In the genomic region with DNA sequence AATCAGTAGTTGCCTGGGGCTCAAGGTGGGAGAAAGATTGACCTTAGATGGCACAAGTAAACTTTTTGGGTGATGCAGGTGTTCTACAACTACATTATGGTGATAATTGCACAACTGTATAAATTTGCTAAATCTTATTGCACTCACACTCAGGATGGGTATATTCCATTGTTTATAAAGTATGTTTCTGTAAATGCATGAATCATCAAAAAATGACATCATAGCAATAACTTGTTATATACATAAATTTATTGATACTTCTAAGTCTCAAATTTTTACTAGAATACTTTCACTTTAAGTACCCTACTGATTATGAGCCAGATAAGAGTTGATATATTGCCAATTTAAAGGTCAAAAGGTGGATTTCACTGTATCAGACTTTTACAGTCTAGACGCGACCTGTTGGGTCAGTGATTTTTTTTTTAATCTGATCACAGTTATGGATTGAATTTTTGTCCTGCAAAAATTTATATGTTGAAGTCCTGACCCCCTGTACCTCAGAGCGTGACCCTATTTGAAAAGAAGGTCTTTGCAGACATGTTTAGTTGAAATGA, we compare ENCODE assay signal across 33 cellular contexts.
"Had no signal": no experiment of that assay in that cellular context is flagged by ENCODE, and none has a peak within 500 bp of the region (broad histone marks: within the 10 kb centered on the region; RNA-seq: fewer than 3 reads in every experiment).

No MANE protein-coding gene starts in this region.

- H3K27me3 ChIP-seq: brain microvascular endothelial cell had no signal

- H3K9me3 Mint-ChIP-seq: activated CD4-positive, alpha-beta memory T cell treated with anti-CD3 and anti-CD28 coated beads, Interleukin-2, amount 10 ng/mL, durations not matched to agents 7 days and 5 days; activated naive CD4-positive, alpha-beta T cell treated with anti-CD3 and anti-CD28 coated beads, Interleukin-2, amount 10 ng/mL, durations not matched to agents 7 days and 5 days; activated naive CD8-positive, alpha-beta T cell treated with anti-CD3 and anti-CD28 coated beads, Interleukin-2, amount 50 U/mL, for 24 hours had no signal

- H3K36me3 ChIP-seq: brain microvascular endothelial cell, WERI-Rb-1 had no signal

- H3K27ac Mint-ChIP-seq: activated CD4-positive, alpha-beta memory T cell treated with anti-CD3 and anti-CD28 coated beads, Interleukin-2, amount 10 ng/mL, durations not matched to agents 7 days and 5 days; activated CD8-positive, alpha-beta memory T cell treated with anti-CD3 and anti-CD28 coated beads, Interleukin-2, amount 10 ng/mL, durations not matched to agents 7 days and 5 days; activated naive CD4-positive, alpha-beta T cell treated with anti-CD3 and anti-CD28 coated beads, Interleukin-2, amount 10 ng/mL, durations not matched to agents 7 days and 5 days; activated naive CD8-positive, alpha-beta T cell; activated naive CD8-positive, alpha-beta T cell treated with anti-CD3 and anti-CD28 coated beads, Interleukin-2, amount 50 U/mL, for 24 hours had no signal

- FAIRE-seq: RCC 7860 had no signal

- H3K27me3 Mint-ChIP-seq: activated CD4-positive, alpha-beta memory T cell treated with anti-CD3 and anti-CD28 coated beads, Interleukin-2, amount 10 ng/mL, durations not matched to agents 7 days and 5 days; activated CD8-positive, alpha-beta memory T cell treated with anti-CD3 and anti-CD28 coated beads, Interleukin-2, amount 10 ng/mL, durations not matched to agents 7 days and 5 days; activated naive CD4-positive, alpha-beta T cell treated with anti-CD3 and anti-CD28 coated beads, Interleukin-2, amount 10 ng/mL, durations not matched to agents 7 days and 5 days; activated naive CD8-positive, alpha-beta T cell; activated naive CD8-positive, alpha-beta T cell treated with anti-CD3 and anti-CD28 coated beads, Interleukin-2, amount 50 U/mL, for 24 hours had no signal

- H3K4me3 Mint-ChIP-seq: activated CD4-positive, alpha-beta memory T cell treated with anti-CD3 and anti-CD28 coated beads, Interleukin-2, amount 10 ng/mL, durations not matched to agents 7 days and 5 days; activated CD8-positive, alpha-beta memory T cell treated with anti-CD3 and anti-CD28 coated beads, Interleukin-2, amount 10 ng/mL, durations not matched to agents 7 days and 5 days; activated naive CD4-positive, alpha-beta T cell treated with anti-CD3 and anti-CD28 coated beads, Interleukin-2, amount 10 ng/mL, durations not matched to agents 7 days and 5 days; activated naive CD8-positive, alpha-beta T cell; activated naive CD8-positive, alpha-beta T cell treated with anti-CD3 and anti-CD28 coated beads, Interleukin-2, amount 50 U/mL, for 24 hours had no signal

- DNase-seq: activated CD4-positive, alpha-beta memory T cell treated with anti-CD3 and anti-CD28 coated beads, Interleukin-2, amount 10 ng/mL, durations not matched to agents 7 days and 5 days; activated CD4-positive, alpha-beta T cell treated with anti-CD3 and anti-CD28 coated beads for 1 hour; activated CD4-positive, alpha-beta T cell treated with anti-CD3 and anti-CD28 coated beads for 48 hours; activated CD4-positive, CD25-positive, alpha-beta regulatory T cell; activated CD8-positive, alpha-beta memory T cell treated with anti-CD3 and anti-CD28 coated beads for 24 hours; activated CD8-positive, alpha-beta memory T cell treated with anti-CD3 and anti-CD28 coated beads, Interleukin-2, amount 10 ng/mL, durations not matched to agents 7 days and 5 days; activated CD8-positive, alpha-beta memory T cell treated with anti-CD3 and anti-CD28 coated beads, Interleukin-2, amount 50 U/mL, for 48 hours; activated effector memory CD4-positive, alpha-beta T cell treated with Interleukin-2 at 50 U/mL for 16 hours; activated naive CD4-positive, alpha-beta T cell treated with anti-CD3 and anti-CD28 coated beads, Interleukin-2, amount 10 ng/mL, durations not matched to agents 7 days and 5 days; activated naive CD8-positive, alpha-beta T cell treated with anti-CD3 and anti-CD28 coated beads, Interleukin-2, amount 50 U/mL, for 24 hours; activated T-cell treated with anti-CD3 and anti-CD28 coated beads, Interleukin-2, amount 50 U/mL, for 48 hours; anterior cingulate cortex; brain microvascular endothelial cell; central memory CD4-positive, alpha-beta T cell; Karpas-422; NCI-H1105; NCI-H1417 treated with DMSO at 0.1 percent for 48 hours; NCI-H187 treated with DMSO at 0.1 percent for 48 hours; NCI-H2081; NCI-H2171 treated with DMSO at 0.1 percent for 48 hours; NCI-H2227 treated with DMSO at 0.1 percent for 48 hours; NCI-H446 treated with DMSO at 0.1 percent for 48 hours; NCI-H524; SIG-M5; T-helper 1 cell; T-helper 2 cell; T-helper 9 cell; WERI-Rb-1 had no signal

- H3K4me1 Mint-ChIP-seq: activated CD8-positive, alpha-beta memory T cell treated with anti-CD3 and anti-CD28 coated beads, Interleukin-2, amount 10 ng/mL, durations not matched to agents 7 days and 5 days had no signal

- ATAC-seq: activated CD8-positive, alpha-beta memory T cell treated with anti-CD3 and anti-CD28 coated beads, Interleukin-2, amount 10 ng/mL, durations not matched to agents 7 days and 5 days; activated naive CD8-positive, alpha-beta T cell treated with anti-CD3 and anti-CD28 coated beads, Interleukin-2, amount 50 U/mL, for 24 hours; Right ventricle myocardium inferior; SK-N-SH treated with all-trans-retinoic acid at 6 μM for 48 hours had no signal

- H3K27ac ChIP-seq: brain microvascular endothelial cell, RWPE1, WERI-Rb-1 had no signal
